Comparison of ENCODE assay signal across 15 cellular contexts in genomic region chr11:2919837-2920236, GRCh38. TPM values are rescaled to one million over a fixed set of nuclear protein-coding genes. Genes with fewer than 3 reads are reported as not detected.
"Had no signal": no experiment of that assay in that cellular context is flagged by ENCODE, and none has a peak within 500 bp of the region (broad histone marks: within the 10 kb centered on the region; RNA-seq: fewer than 3 reads in every experiment).

No MANE protein-coding gene starts in this region.

- ATAC-seq: esophagus mucosa; natural killer cell treated with Interleukin-12 subunit alpha and Interleukin-12 subunit beta and Interleukin-15 and Interleukin-18, amount 100 ng/mL, for 72 hours; sciatic nerve had no signal

- H3K27me3 ChIP-seq: neural progenitor cell had no signal

- H3K9me3 ChIP-seq: prostate gland had no signal

- DNase-seq: effector memory CD4-positive, alpha-beta T cell; islet precursor cell; occipital lobe; stimulated activated CD4-positive, alpha-beta T cell treated with anti-CD3 and anti-CD28 coated beads, Interleukin-2, amount 100 ng/mL, for 24 hours; stimulated activated CD4-positive, alpha-beta T cell treated with anti-CD3 and anti-CD28 coated beads, Interleukin-4, amount 100 ng/mL, for 4 hours; stimulated activated naive CD4-positive, alpha-beta T cell treated with Interleukin-2 at 50 U/mL for 16 hours; trophoblast cell had no signal

- H3K27ac ChIP-seq: neural progenitor cell, parathyroid adenoma, prostate gland, skin epidermis had no signal

- H2AFZ ChIP-seq: neural progenitor cell, parathyroid adenoma had no signal

- H3K4me1 ChIP-seq: neural progenitor cell, parathyroid adenoma, prostate gland had no signal

- H3K36me3 ChIP-seq: neural progenitor cell, prostate gland had no signal

- H3K9ac ChIP-seq: neural progenitor cell, parathyroid adenoma had no signal

- H3K4me2 ChIP-seq: neural progenitor cell had no signal

- H3K4me3 ChIP-seq: neural progenitor cell, prostate gland, skin epidermis had no signal

RNA-seq across cellular contexts. Expression of gene PHLDA2, which starts 9.4 kb away (rescaled TPM):
- total RNA-seq: frontal cortex, occipital lobe had no signal
